ENCODE assay signal across 13 cellular contexts in genomic region chr5:14913141-14913540, GRCh38.
"Had no signal": no experiment of that assay in that cellular context is flagged by ENCODE, and none has a peak within 500 bp of the region (broad histone marks: within the 10 kb centered on the region; RNA-seq: fewer than 3 reads in every experiment).

No MANE protein-coding gene starts in this region.

- H3K36me3 ChIP-seq: ovary, sigmoid colon, thoracic aorta had no signal

- DNase-seq: activated CD4-positive, CD25-positive, alpha-beta regulatory T cell treated with anti-CD3 and anti-CD28 coated beads, Interleukin-2, amount 50 U/mL, for 72 hours; activated naive CD4-positive, alpha-beta T cell treated with anti-CD3 and anti-CD28 coated beads for 36 hours; activated naive CD8-positive, alpha-beta T cell treated with anti-CD3 and anti-CD28 coated beads, Interleukin-2, amount 50 U/mL, for 24 hours; body of pancreas; central memory CD4-positive, alpha-beta T cell; effector memory CD8-positive, alpha-beta T cell; head of caudate nucleus; nephron progenitor cell; ovary; sigmoid colon; stimulated activated CD4-positive, alpha-beta T cell treated with anti-CD3 and anti-CD28 coated beads, Interleukin-12 subunit alpha, Interleukin-12 subunit beta, amount 100 ng/mL, for 4 hours; stimulated activated CD4-positive, alpha-beta T cell treated with anti-CD3 and anti-CD28 coated beads, Interleukin-2, amount 100 ng/mL, for 24 hours had no signal

- H3K27me3 ChIP-seq: body of pancreas, ovary, sigmoid colon had no signal

- H3K27ac ChIP-seq: body of pancreas, ovary, sigmoid colon, thoracic aorta had no signal

- H3K9me3 ChIP-seq: body of pancreas, ovary, sigmoid colon, thoracic aorta had no signal

- H3K4me1 ChIP-seq: body of pancreas, sigmoid colon had no signal

- H3K4me3 ChIP-seq: body of pancreas, ovary, sigmoid colon, thoracic aorta had no signal
